1 cellular context compared by ENCODE assay signal in genomic region chr5:52743529-52743928, GRCh38.
TF ChIP-seq lines count a peak whose summit lies in the region.

No MANE protein-coding gene starts in this region.

TF ChIP-seq in endothelial cell of umbilical vein, 7 proteins besides CTCF, POLR2A, EP300 and RAD21:
- TF ChIP-seq EZH2 (IDR thresholded peaks at IDR 0.05; ENCODE audit: borderline replicate concordance, low read depth, low read length, severe bottlenecking) (no peak), MYC (IDR thresholded peaks at IDR 0.05; ENCODE audit: low read depth, low read length) (no peak), GATA2 (IDR thresholded peaks at IDR 0.05; ENCODE audit: insufficient read depth, insufficient read length, low read depth, low read length) (no peak), JUN (IDR thresholded peaks at IDR 0.05; ENCODE audit: borderline replicate concordance, insufficient read depth, insufficient read length, low read depth) (no peak), POLR2AphosphoS5 (IDR thresholded peaks at IDR 0.05; ENCODE audit: insufficient read depth, low read depth, low read length) (no peak), FOS (IDR thresholded peaks at IDR 0.05; ENCODE audit: borderline replicate concordance, insufficient read depth, low read length) (no peak), MAX (IDR thresholded peaks at IDR 0.05; ENCODE audit: insufficient read depth, insufficient read length) (no peak)
